9 cellular contexts compared by ENCODE assay signal in genomic region chr9:73900-74525, GRCh38. TPM values are rescaled to one million over a fixed set of nuclear protein-coding genes. Genes with fewer than 3 reads are reported as not detected.
DNase-seq lines count a peak whose midpoint lies in the region; ATAC-seq and TF ChIP-seq lines count a peak whose summit lies in the region.
"Not testable (repeated sequence)": the region's sequence is repeated elsewhere in the genome, so short reads cannot be mapped to it uniquely, and the experiment has no call there.
"Had no signal": no experiment of that assay in that cellular context is flagged by ENCODE, and none has a peak within 500 bp of the region (broad histone marks: within the 10 kb centered on the region; RNA-seq: fewer than 3 reads in every experiment).

No MANE protein-coding gene starts in this region.

- CTCF ChIA-PET in CD8-positive, alpha-beta memory T cell (lab: Charles Lee); activated naive CD4-positive, alpha-beta T cell treated with anti-CD3 and anti-CD28 coated beads for 36 hours (lab: Charles Lee): not testable (repeated sequence)

- H3K36me3 ChIP-seq in CD8-positive, alpha-beta memory T cell (ENCODE audit: insufficient read depth, low read length); SJCRH30; ectodermal cell (ENCODE audit: control insufficient read depth, insufficient read depth, low read length); right atrium auricular region; mesodermal cell (ENCODE audit: control insufficient read depth, insufficient read depth, low read length); psoas muscle (ENCODE audit: insufficient read depth in 1 of 2, low read depth in 1 of 2): not testable (repeated sequence)

- not testable (repeated sequence) for H3K36me3 Mint-ChIP-seq in CD8-positive, alpha-beta memory T cell; activated naive CD4-positive, alpha-beta T cell treated with anti-CD3 and anti-CD28 coated beads for 36 hours (ENCODE audit: low read depth); type B pancreatic cell

- POLR2A ChIA-PET in CD8-positive, alpha-beta memory T cell (lab: Charles Lee), result not testable (repeated sequence)

- H3K27me3 ChIP-seq in CD8-positive, alpha-beta memory T cell (ENCODE audit: insufficient read depth, low read length, poor library complexity, severe bottlenecking); SJCRH30; right atrium auricular region; psoas muscle (ENCODE audit: insufficient read depth in 3 of 3, low read length in 2 of 3): not testable (repeated sequence)
- H3K27me3 ChIP-seq in ectodermal cell (ENCODE audit: control insufficient read depth, insufficient read depth, low read length, poor library complexity, severe bottlenecking), result peaks cover 45% of the 10 kb centered on the region

- not testable (repeated sequence) for H3K9me3 ChIP-seq in CD8-positive, alpha-beta memory T cell (ENCODE audit: low read length); SJCRH30 (replicated peaks); ectodermal cell (ENCODE audit: control insufficient read depth, low read length); right atrium auricular region; mesodermal cell (ENCODE audit: control insufficient read depth, low read length); psoas muscle

- H3K27me3 Mint-ChIP-seq in CD8-positive, alpha-beta memory T cell; activated naive CD4-positive, alpha-beta T cell treated with anti-CD3 and anti-CD28 coated beads for 36 hours (ENCODE audit: low read depth): not testable (repeated sequence)
- peaks cover 30% of the 10 kb centered on the region for H3K27me3 Mint-ChIP-seq in type B pancreatic cell

- not testable (repeated sequence) for TF ChIP-seq CTCF in right atrium auricular region (IDR thresholded peaks at IDR 0.05); psoas muscle (IDR thresholded peaks at IDR 0.05); type B pancreatic cell (conservative IDR thresholded peaks at IDR 0.05)

- not testable (repeated sequence) for H3K4me1 Mint-ChIP-seq in CD8-positive, alpha-beta memory T cell; activated naive CD4-positive, alpha-beta T cell treated with anti-CD3 and anti-CD28 coated beads for 36 hours (ENCODE audit: low read depth); type B pancreatic cell (ENCODE audit: unreplicated experiment)

- not testable (repeated sequence) for H3K9me3 Mint-ChIP-seq in CD8-positive, alpha-beta memory T cell; activated naive CD4-positive, alpha-beta T cell treated with anti-CD3 and anti-CD28 coated beads for 36 hours; type B pancreatic cell

- peak overlapping the region in 6 of 7 donors; percentile 66 to 89 (median 70) for H3K4me3 Mint-ChIP-seq in CD8-positive, alpha-beta memory T cell
- peak overlapping the region; percentile 73 for H3K4me3 Mint-ChIP-seq in activated naive CD4-positive, alpha-beta T cell treated with anti-CD3 and anti-CD28 coated beads for 36 hours
- H3K4me3 Mint-ChIP-seq in type B pancreatic cell, result peak overlapping the region; percentile 81

- H3K27ac ChIP-seq in CD8-positive, alpha-beta memory T cell (ENCODE audit: low read depth, low read length); ectodermal cell (ENCODE audit: insufficient read depth, low read depth, low read length, poor library complexity, severe bottlenecking); mesodermal cell (ENCODE audit: low read depth, low read length, severe bottlenecking); psoas muscle: not testable (repeated sequence)
- H3K27ac ChIP-seq in SJCRH30 (peak overlapping the region; percentile 48), right atrium auricular region (peak overlapping the region in 1 of 2 donors; percentile 50)

- not testable (repeated sequence) for H3K27ac Mint-ChIP-seq in CD8-positive, alpha-beta memory T cell; activated naive CD4-positive, alpha-beta T cell treated with anti-CD3 and anti-CD28 coated beads for 36 hours; type B pancreatic cell

- ATAC-seq in psoas muscle, result peak in 3 of 4 donors; percentile 33 to 56 (median 38)

- DNase-seq in CD8-positive, alpha-beta memory T cell; SJCRH30; activated naive CD4-positive, alpha-beta T cell treated with anti-CD3 and anti-CD28 coated beads for 36 hours; right atrium auricular region (ENCODE audit: low spot score); psoas muscle; type B pancreatic cell (ENCODE audit: extremely low spot score, unreplicated experiment): not testable (repeated sequence)

- intact Hi-C loops in activated naive CD4-positive, alpha-beta T cell treated with anti-CD3 and anti-CD28 coated beads for 36 hours (cut with micrococcal nuclease); psoas muscle (cut with DNase I): not testable (repeated sequence)

- H3K4me3 ChIP-seq in CD8-positive, alpha-beta memory T cell (ENCODE audit: low read length), result not testable (repeated sequence)
- H3K4me3 ChIP-seq in SJCRH30, result peak overlapping the region; percentile 66
- peak overlapping the region; percentile 25 for H3K4me3 ChIP-seq in ectodermal cell (ENCODE audit: insufficient read depth, low read depth, low read length)
- H3K4me3 ChIP-seq in right atrium auricular region, result peak overlapping the region; percentile 25 to 41
- peak overlapping the region; percentile 21 for H3K4me3 ChIP-seq in mesodermal cell (ENCODE audit: extremely low read depth, insufficient read depth, low read length, poor library complexity, severe bottlenecking)
- peak overlapping the region; percentile 65 for H3K4me3 ChIP-seq in psoas muscle

- not testable (repeated sequence) for H3K4me1 ChIP-seq in CD8-positive, alpha-beta memory T cell (ENCODE audit: insufficient read depth, low read length); SJCRH30; ectodermal cell (ENCODE audit: control insufficient read depth, insufficient read depth, low read length); right atrium auricular region; mesodermal cell (ENCODE audit: control insufficient read depth, insufficient read depth, low read length, poor library complexity, severe bottlenecking); psoas muscle

- WGBS in ectodermal cell, 2 experiments, result 0 to 8% methylated on average over 3 to 6 of the region's 18 CpGs
- WGBS in mesodermal cell (ENCODE audit: insufficient coverage in 2 of 2), 2 experiments, result no CpG with 5 or more reads among the region's 18 CpGs
- WGBS in psoas muscle, 3 donors, result 15 to 21% (median 15%) methylated on average over 9 to 18 of the region's 18 CpGs

RNA-seq across cellular contexts. Expression of gene FOXD4, which starts 44.2 kb away (rescaled TPM):
- under 1 TPM; 0.20 to 0.22 TPM for total RNA-seq in CD8-positive, alpha-beta memory T cell
- polyA plus RNA-seq in CD8-positive, alpha-beta memory T cell, result not detected
- total RNA-seq in SJCRH30 (2014; rRNA removed; shearing (Covaris generic)), result 1.4 TPM in 2 replicates
- not detected for total RNA-seq in activated naive CD4-positive, alpha-beta T cell treated with anti-CD3 and anti-CD28 coated beads for 36 hours
- polyA plus RNA-seq in ectodermal cell (2013, experiment 1 of 4), result not detected
- polyA plus RNA-seq in ectodermal cell (2013, experiment 2 of 4), result 0.55 TPM
- polyA plus RNA-seq in ectodermal cell (2013, experiment 3 of 4), result 0.16 TPM
- 0.36 TPM for polyA plus RNA-seq in ectodermal cell (2013, experiment 4 of 4)
- total RNA-seq in right atrium auricular region (not detected), psoas muscle (under 1 TPM; 0.13 to 0.27 (median 0.17) TPM), type B pancreatic cell (ENCODE audit: low replicate concordance) (0.17 and 0.75 TPM in 2 replicates)
- not detected for polyA plus RNA-seq in mesodermal cell (2013, experiment 1 of 2)
- not detected for polyA plus RNA-seq in mesodermal cell (2013, experiment 2 of 2)
- polyA plus RNA-seq in psoas muscle, result under 1 TPM; 0.15 to 0.66 (median 0.25) TPM
- total RNA-seq: mononuclear cell had no signal

RNA-seq across cellular contexts. Expression of gene WASHC1, which starts 44.8 kb away (rescaled TPM):
- total RNA-seq in CD8-positive, alpha-beta memory T cell, result 10 to 100 TPM; 15.7 to 16.4 TPM
- 1.5 TPM for polyA plus RNA-seq in CD8-positive, alpha-beta memory T cell
- 4.4 and 6.2 TPM in 2 replicates for total RNA-seq in SJCRH30 (2014; rRNA removed; shearing (Covaris generic))
- total RNA-seq in activated naive CD4-positive, alpha-beta T cell treated with anti-CD3 and anti-CD28 coated beads for 36 hours, result 10 to 100 TPM; 20.6 to 24.1 TPM
- polyA plus RNA-seq in ectodermal cell (2013, experiment 1 of 4), result 20.6 TPM
- polyA plus RNA-seq in ectodermal cell (2013, experiment 2 of 4), result 16.9 TPM
- 16.9 TPM for polyA plus RNA-seq in ectodermal cell (2013, experiment 3 of 4)
- polyA plus RNA-seq in ectodermal cell (2013, experiment 4 of 4), result 19.1 TPM
- total RNA-seq in right atrium auricular region (1 to 10 TPM; 2.4 to 3.3 TPM), psoas muscle (10 to 100 TPM in 3 of 4 donors, 1 to 10 TPM in 1; 7.3 to 15.9 (median 12.1) TPM), type B pancreatic cell (ENCODE audit: low replicate concordance) (21.4 and 24.2 TPM in 2 replicates)
- 16.9 TPM for polyA plus RNA-seq in mesodermal cell (2013, experiment 1 of 2)
- polyA plus RNA-seq in mesodermal cell (2013, experiment 2 of 2), result 14.2 TPM
- 10 to 100 TPM in 2 of 3 donors, 1 to 10 TPM in 1; 9.5 to 13.0 (median 12.1) TPM for polyA plus RNA-seq in psoas muscle
